ENCODE assay signal across 8 cellular contexts in the genomic region with DNA sequence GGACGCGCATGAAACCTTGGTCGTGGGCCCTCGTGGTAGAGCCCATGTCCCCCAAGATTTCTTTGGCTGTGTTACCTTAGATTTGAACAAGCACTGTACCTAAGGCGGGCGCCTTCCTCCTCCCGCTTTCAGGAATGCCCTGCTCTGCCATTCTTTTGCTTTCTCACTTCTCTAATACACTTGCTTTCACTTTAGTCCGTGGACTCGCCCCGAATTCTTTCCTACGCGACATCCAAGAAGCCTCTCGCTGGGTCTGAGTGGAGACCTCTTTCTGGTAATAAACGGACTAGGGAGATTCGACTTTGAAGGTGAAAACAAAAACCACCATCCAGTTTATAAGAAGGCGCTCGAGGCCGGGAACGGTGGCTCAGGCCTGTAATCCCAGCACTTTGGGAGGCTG. TPM values are rescaled to one million over a fixed set of nuclear protein-coding genes. Genes with fewer than 3 reads are reported as not detected.
DNase-seq lines count a peak whose midpoint lies in the region; ATAC-seq and TF ChIP-seq lines count a peak whose summit lies in the region.

No MANE protein-coding gene starts in this region.

- peak overlapping the region; percentile 90 for H3K4me3 ChIP-seq in CD8-positive, alpha-beta T cell (ENCODE audit: low read depth, low read length)
- peak overlapping the region; percentile 90 for H3K4me3 ChIP-seq in MM.1S (ENCODE audit: low read length)
- peak overlapping the region; percentile 82 for H3K4me3 ChIP-seq in coronary artery
- peak overlapping the region; percentile 99 for H3K4me3 ChIP-seq in neural progenitor cell

- peak overlapping the region; percentile 80 for H3K4me2 ChIP-seq in MM.1S (ENCODE audit: low read depth, low read length)
- peak overlapping the region; percentile 88 for H3K4me2 ChIP-seq in neural progenitor cell

- H2AFZ ChIP-seq in MM.1S (ENCODE audit: low read length) (no peak overlapping the region), neural progenitor cell (replicated peaks) (no peak overlapping the region)

- H3K79me2 ChIP-seq in MM.1S (ENCODE audit: low read length) (peaks cover 58% of the 10 kb centered on the region), neural progenitor cell (ENCODE audit: low read depth) (peaks cover 79% of the 10 kb centered on the region)

- CTCF ChIA-PET in CD8-positive, alpha-beta T cell (lab: Charles Lee) = no interaction called here

- peak overlapping the region; percentile 80; the same call in 1 of the 2 replicates for H3K9ac ChIP-seq in MM.1S (ENCODE audit: low read length)
- H3K9ac ChIP-seq in neural progenitor cell = no peak overlapping the region

- DNase-seq in CD8-positive, alpha-beta T cell = no peak
- DNase-seq in MM.1S (no peak), coronary artery (ENCODE audit: low spot score) (no peak), neural progenitor cell (ENCODE audit: low spot score) (peak; percentile 4), NCI-H524 treated with DMSO at 0.1 percent for 48 hours (lab: John Stamatoyannopoulos, UW) (no peak), NCI-H526 treated with DMSO at 0.1 percent for 48 hours (lab: John Stamatoyannopoulos, UW) (no peak)
- DNase-seq in stimulated activated CD4-positive, alpha-beta T cell treated with anti-CD3 and anti-CD28 coated beads, Interleukin-4, amount 100 ng/mL, for 4 hours = no peak

- H3K4me3 Mint-ChIP-seq in CD8-positive, alpha-beta T cell = peak overlapping the region; percentile 92
- H3K4me3 Mint-ChIP-seq in neural progenitor cell = peak overlapping the region; percentile 96

- H3K27ac ChIP-seq in CD8-positive, alpha-beta T cell (ENCODE audit: low read depth, low read length) = no peak overlapping the region
- H3K27ac ChIP-seq in MM.1S (ENCODE audit: low read length) = no peak overlapping the region
- H3K27ac ChIP-seq in coronary artery = no peak overlapping the region
- no peak overlapping the region for H3K27ac ChIP-seq in neural progenitor cell

- H4K20me1 ChIP-seq in MM.1S (ENCODE audit: insufficient read depth, low read length) = peaks cover 9% of the 10 kb centered on the region; the same call in 1 of the 2 replicates
- peaks cover 31% of the 10 kb centered on the region for H4K20me1 ChIP-seq in neural progenitor cell (ENCODE audit: low read depth)

- H3K27me3 ChIP-seq in CD8-positive, alpha-beta T cell (ENCODE audit: insufficient read depth, low read length) = no peaks in the 10 kb centered on the region
- H3K27me3 ChIP-seq in MM.1S (replicated peaks; ENCODE audit: insufficient read depth, low read length) (no peaks in the 10 kb centered on the region), neural progenitor cell (no peaks in the 10 kb centered on the region)

- peaks cover 61% of the 10 kb centered on the region for H3K4me1 Mint-ChIP-seq in CD8-positive, alpha-beta T cell (ENCODE audit: low read depth)
- H3K4me1 Mint-ChIP-seq in neural progenitor cell = peaks cover 25% of the 10 kb centered on the region

- H3K36me3 ChIP-seq in CD8-positive, alpha-beta T cell (ENCODE audit: insufficient read depth, low read length) = peaks cover 4% of the 10 kb centered on the region
- no peaks in the 10 kb centered on the region; the same call in 1 of the 2 replicates for H3K36me3 ChIP-seq in MM.1S (replicated peaks; ENCODE audit: insufficient read depth, low read length)
- H3K36me3 ChIP-seq in neural progenitor cell = peaks cover 2% of the 10 kb centered on the region

- H3K36me3 Mint-ChIP-seq in CD8-positive, alpha-beta T cell = peaks cover 32% of the 10 kb centered on the region
- peaks cover 3% of the 10 kb centered on the region for H3K36me3 Mint-ChIP-seq in neural progenitor cell

- peaks cover 38% of the 10 kb centered on the region for H3K4me1 ChIP-seq in CD8-positive, alpha-beta T cell (ENCODE audit: insufficient read depth, low read length)
- peaks cover 13% of the 10 kb centered on the region; the same call in 1 of the 2 replicates for H3K4me1 ChIP-seq in MM.1S (ENCODE audit: low read length)
- H3K4me1 ChIP-seq in neural progenitor cell = peaks cover 14% of the 10 kb centered on the region

- no peaks in the 10 kb centered on the region for H3K9me3 ChIP-seq in CD8-positive, alpha-beta T cell (ENCODE audit: low read length)
- H3K9me3 ChIP-seq in MM.1S (replicated peaks; ENCODE audit: insufficient read depth, low read length) = no peaks in the 10 kb centered on the region
- H3K9me3 ChIP-seq in neural progenitor cell (ENCODE audit: low read depth) = no peaks in the 10 kb centered on the region

- no peaks in the 10 kb centered on the region for H3F3A ChIP-seq in MM.1S (ENCODE audit: insufficient read depth, low read length)
- peaks cover 15% of the 10 kb centered on the region for H3F3A ChIP-seq in neural progenitor cell (ENCODE audit: low read depth)

- no peak for ATAC-seq in CD8-positive, alpha-beta T cell
- ATAC-seq in HG02623 (IDR thresholded peaks at IDR 0.05; ENCODE audit: unreplicated experiment) = no peak

- H3K27me3 Mint-ChIP-seq in CD8-positive, alpha-beta T cell (ENCODE audit: low read depth) = no peaks in the 10 kb centered on the region
- H3K27me3 Mint-ChIP-seq in neural progenitor cell (ENCODE audit: insufficient read depth, low read depth) = no peaks in the 10 kb centered on the region

- peak overlapping the region; percentile 47 for H3K27ac Mint-ChIP-seq in CD8-positive, alpha-beta T cell
- H3K27ac Mint-ChIP-seq in neural progenitor cell = no peak overlapping the region

- intact Hi-C loops in CD8-positive, alpha-beta T cell (cut with DNase I, micrococcal nuclease) = loop anchor here (2.0 to 10.0 kb wide), 6 partner anchors 150 to 1208 kb away; a partner anchor contains a TSS

- no peaks in the 10 kb centered on the region for H3K9me2 ChIP-seq in MM.1S (replicated peaks; ENCODE audit: insufficient read depth, low read length)

- no peaks in the 10 kb centered on the region for H3K9me3 Mint-ChIP-seq in CD8-positive, alpha-beta T cell
- H3K9me3 Mint-ChIP-seq in neural progenitor cell = no peaks in the 10 kb centered on the region

- no peak for TF ChIP-seq CTCF in CD8-positive, alpha-beta T cell (IDR thresholded peaks at IDR 0.05)
- TF ChIP-seq CTCF in MM.1S (IDR thresholded peaks at IDR 0.05; ENCODE audit: low read length) (no peak), coronary artery (IDR thresholded peaks at IDR 0.05) (no peak), neural progenitor cell (IDR thresholded peaks at IDR 0.05) (no peak)

- POLR2A ChIA-PET in CD8-positive, alpha-beta T cell (lab: Charles Lee) = no interaction called here

RNA-seq across cellular contexts. Expression of a gene that starts 1.2 kb away (rescaled TPM):
- total RNA-seq in CD8-positive, alpha-beta T cell = 100 to 1,000 TPM; 133 to 134 TPM
- 87.2 and 96.8 TPM in 2 replicates for total RNA-seq in neural progenitor cell (ENCODE audit: low replicate concordance)
